In genomic region chr15:78061963-78062427, GRCh38 we compare ENCODE assay signal across 7 cellular contexts. TPM values are rescaled to one million over a fixed set of nuclear protein-coding genes. Genes with fewer than 3 reads are reported as not detected.
DNase-seq lines count a peak whose midpoint lies in the region; ATAC-seq and TF ChIP-seq lines count a peak whose summit lies in the region.

No MANE protein-coding gene starts in this region.

- TF ChIP-seq CTCF in GM23338 (conservative IDR thresholded peaks at IDR 0.05; ENCODE audit: low read depth in 2 of 2) = no peak
- no peak for TF ChIP-seq CTCF in parathyroid adenoma (IDR thresholded peaks at IDR 0.05)

- H3K79me2 ChIP-seq in GM23338 (replicated peaks; ENCODE audit: insufficient read depth) (peaks cover 72% of the 10 kb centered on the region), parathyroid adenoma (peaks cover 24% of the 10 kb centered on the region)

- no peaks in the 10 kb centered on the region for H3K9me3 Mint-ChIP-seq in GM23338
- no peaks in the 10 kb centered on the region for H3K9me3 Mint-ChIP-seq in effector memory CD8-positive, alpha-beta T cell

- ATAC-seq in GM23338 = peak; percentile 53
- peak; percentile 77 for ATAC-seq in effector memory CD8-positive, alpha-beta T cell (replicated peaks)
- ATAC-seq in GM21367 (IDR thresholded peaks at IDR 0.05; ENCODE audit: unreplicated experiment) = no peak

- H3K27ac ChIP-seq in GM23338 (ENCODE audit: low read depth) (peak overlapping the region; percentile 51; the same call in 1 of the 2 replicates), SJSA1 (peak overlapping the region; percentile 27), parathyroid adenoma (no peak overlapping the region)

- peaks cover 24% of the 10 kb centered on the region for H3K4me1 Mint-ChIP-seq in GM23338
- H3K4me1 Mint-ChIP-seq in effector memory CD8-positive, alpha-beta T cell (ENCODE audit: low read depth in 2 of 2) = peaks cover 29 to 47% of the 10 kb centered on the region in 2 donors

- H3K27me3 ChIP-seq in GM23338 (ENCODE audit: insufficient read depth) = no peaks in the 10 kb centered on the region
- no peaks in the 10 kb centered on the region for H3K27me3 ChIP-seq in SJSA1 (replicated peaks)
- no peaks in the 10 kb centered on the region for H3K27me3 ChIP-seq in parathyroid adenoma (ENCODE audit: control insufficient read depth, insufficient read depth, low read length)

- H2AFZ ChIP-seq in GM23338 (no peak overlapping the region), parathyroid adenoma (no peak overlapping the region)

- no peaks in the 10 kb centered on the region for H3K9me2 ChIP-seq in GM23338 (ENCODE audit: insufficient read depth)

- H3K4me3 ChIP-seq in GM23338 (no peak overlapping the region), SJSA1 (peak overlapping the region; percentile 11), parathyroid adenoma (ENCODE audit: low read depth, low read length) (no peak overlapping the region)

- H3K9ac ChIP-seq in parathyroid adenoma = no peak overlapping the region

- H3K9me3 ChIP-seq in SJSA1 (replicated peaks) (no peaks in the 10 kb centered on the region), parathyroid adenoma (ENCODE audit: control insufficient read depth, low read length) (no peaks in the 10 kb centered on the region)

- no peaks in the 10 kb centered on the region for H3K36me3 Mint-ChIP-seq in GM23338 (ENCODE audit: low read depth)
- H3K36me3 Mint-ChIP-seq in effector memory CD8-positive, alpha-beta T cell (ENCODE audit: insufficient read depth) = peaks cover 4% of the 10 kb centered on the region

- H3K4me3 Mint-ChIP-seq in GM23338 = no peak overlapping the region
- H3K4me3 Mint-ChIP-seq in effector memory CD8-positive, alpha-beta T cell = peak overlapping the region in 1 of 2 donors; percentile 80

- H3K27me3 Mint-ChIP-seq in GM23338 (ENCODE audit: insufficient read depth, low read depth, poor library complexity) = peaks cover 4% of the 10 kb centered on the region
- no peaks in the 10 kb centered on the region for H3K27me3 Mint-ChIP-seq in effector memory CD8-positive, alpha-beta T cell

- H3F3A ChIP-seq in GM23338 (replicated peaks; ENCODE audit: low read depth) = no peaks in the 10 kb centered on the region

- H3K27ac Mint-ChIP-seq in GM23338 = no peak overlapping the region
- peak overlapping the region in 1 of 2 donors; percentile 95 for H3K27ac Mint-ChIP-seq in effector memory CD8-positive, alpha-beta T cell

- H3K36me3 ChIP-seq in GM23338 (ENCODE audit: insufficient read depth) = no peaks in the 10 kb centered on the region
- 0 out of 2 replicates have a peak, but pooled peaks cover 5% of the 10 kb centered on the region for H3K36me3 ChIP-seq in SJSA1
- H3K36me3 ChIP-seq in parathyroid adenoma (ENCODE audit: control insufficient read depth, insufficient read depth, low read length) = no peaks in the 10 kb centered on the region

- H4K20me1 ChIP-seq in GM23338 (replicated peaks; ENCODE audit: insufficient read depth) = peaks cover 6% of the 10 kb centered on the region

- DNase-seq in EL (peak; percentile 58), GM23338 (ENCODE audit: low spot score) (no peak), SJSA1 (ENCODE audit: low read depth in 1 of 2, low spot score in 2 of 2) (peak; percentile 61 to 67), SW 1271 (lab: John Stamatoyannopoulos, UW) (no peak)
- DNase-seq in effector memory CD8-positive, alpha-beta T cell = peak in 2 of 3 experiments; percentile 34 to 47

- H3K4me2 ChIP-seq in GM23338 (peak overlapping the region; percentile 20; the same call in 1 of the 2 replicates), parathyroid adenoma (ENCODE audit: low read length) (peak overlapping the region; percentile 53)

- peaks cover 30% of the 10 kb centered on the region for H3K4me1 ChIP-seq in GM23338 (ENCODE audit: insufficient read depth)
- peaks cover 71% of the 10 kb centered on the region for H3K4me1 ChIP-seq in SJSA1 (replicated peaks)
- peaks cover 25% of the 10 kb centered on the region for H3K4me1 ChIP-seq in parathyroid adenoma

TF ChIP-seq in GM23338, 12 proteins besides CTCF, POLR2A, EP300 and RAD21 (continues in another document):
- TF ChIP-seq JUNB (IDR thresholded peaks at IDR 0.05; ENCODE audit: unreplicated experiment) = no peak
- TF ChIP-seq ZNF114 (CRISPR knock-in tag; IDR thresholded peaks at IDR 0.05) = no peak
- no peak for TF ChIP-seq STAT1 (IDR thresholded peaks at IDR 0.05; ENCODE audit: unreplicated experiment)
- TF ChIP-seq POLR2AphosphoS5 (IDR thresholded peaks at IDR 0.05; ENCODE audit: low read depth) = no peak
- no peak for TF ChIP-seq EZH2 (IDR thresholded peaks at IDR 0.05; ENCODE audit: low read depth, unreplicated experiment)
- no peak for TF ChIP-seq NANOG (IDR thresholded peaks at IDR 0.05; ENCODE audit: borderline replicate concordance)
- no peak for TF ChIP-seq REST (IDR thresholded peaks at IDR 0.05; ENCODE audit: unreplicated experiment)
- TF ChIP-seq EZH2phosphoT487 (IDR thresholded peaks at IDR 0.05; ENCODE audit: unreplicated experiment) = no peak
- TF ChIP-seq ETS1 (IDR thresholded peaks at IDR 0.05) = no peak
- no peak for TF ChIP-seq ZNF331 (CRISPR knock-in tag; IDR thresholded peaks at IDR 0.05; ENCODE audit: low read depth)

RNA-seq across cellular contexts. Expression of gene TBC1D2B, which starts 15.5 kb away (rescaled TPM):
- 17.0 and 17.8 TPM in 2 replicates for total RNA-seq in GM23338 (2014; rRNA removed; shearing (Covaris generic))
- polyA plus RNA-seq in GM23338 (2016; fragmentation: Nextera tagmentation; extraction: Ambion mirVana) = 3.6 and 5.2 TPM in 2 replicates
- total RNA-seq in SJSA1 (2014; rRNA removed; shearing (Covaris generic)) = 27.5 and 28.2 TPM in 2 replicates

RNA-seq across cellular contexts. Expression of gene SH2D7, which starts 30.4 kb away (rescaled TPM):
- not detected in 2 replicates for total RNA-seq in GM23338 (2014; rRNA removed; shearing (Covaris generic))
- polyA plus RNA-seq in GM23338 (2016; fragmentation: Nextera tagmentation; extraction: Ambion mirVana) = 0.31 and 0.33 TPM in 2 replicates
- not detected in 2 replicates for total RNA-seq in SJSA1 (2014; rRNA removed; shearing (Covaris generic))

Comparison
In these comparisons a context has a peak if more than half of its experiments do, and no peak if none do; other contexts are left out.
1. DNase-seq: peak in EL (single experiment), SJSA1 (2 of 2) and effector memory CD8-positive, alpha-beta T cell (2 of 3); none in GM23338 (single experiment) and SW 1271 (0 of 2).